ENCODE assay signal across 1 cellular context in genomic region chr11:45211732-45212131, GRCh38.
TF ChIP-seq lines count a peak whose summit lies in the region.

No MANE protein-coding gene starts in this region.

TF ChIP-seq in SK-N-SH, 30 proteins besides CTCF, POLR2A, EP300 and RAD21:
- TF ChIP-seq PBX3 (IDR thresholded peaks at IDR 0.05) (no peak), ZBTB33 (IDR thresholded peaks at IDR 0.05; ENCODE audit: borderline replicate concordance, low read depth) (no peak), EZH2phosphoT487 (IDR thresholded peaks at IDR 0.05; ENCODE audit: borderline replicate concordance, low read depth) (no peak), USF1 (IDR thresholded peaks at IDR 0.05; ENCODE audit: borderline replicate concordance, low read depth) (no peak), NFIC (IDR thresholded peaks at IDR 0.05; ENCODE audit: borderline replicate concordance) (no peak), REST (IDR thresholded peaks at IDR 0.05; ENCODE audit: low read depth, low read length) (no peak), RCOR1 (IDR thresholded peaks at IDR 0.05; ENCODE audit: low read length) (no peak), SMC3 (IDR thresholded peaks at IDR 0.05; ENCODE audit: low read depth, low read length) (no peak), CHD2 (IDR thresholded peaks at IDR 0.05; ENCODE audit: low read length, partially characterized antibody) (no peak), IRF3 (IDR thresholded peaks at IDR 0.05; ENCODE audit: low read depth, low read length) (no peak), YY1 (IDR thresholded peaks at IDR 0.05; ENCODE audit: low read depth) (no peak), POLR2AphosphoS5 (IDR thresholded peaks at IDR 0.05; ENCODE audit: low read depth, low read length) (no peak), FOXJ3 (CRISPR knock-in tag; IDR thresholded peaks at IDR 0.05) (no peak)
